Comparison of ENCODE assay signal across 26 cellular contexts in genomic region chr15:89463113-89463512, GRCh38. TPM values are rescaled to one million over a fixed set of nuclear protein-coding genes. Genes with fewer than 3 reads are reported as not detected.
"Had no signal": no experiment of that assay in that cellular context is flagged by ENCODE, and none has a peak within 500 bp of the region (broad histone marks: within the 10 kb centered on the region; RNA-seq: fewer than 3 reads in every experiment).

No MANE protein-coding gene starts in this region.

- H3K36me3 ChIP-seq: brain microvascular endothelial cell, left lung, tibial nerve had no signal

- H3K27ac Mint-ChIP-seq: activated CD4-positive, alpha-beta T cell treated with anti-CD3 and anti-CD28 coated beads, Interleukin-2, amount 10 ng/mL, durations not matched to agents 24 days and 14 days; activated CD8-positive, alpha-beta T cell treated with anti-CD3 and anti-CD28 coated beads, Interleukin-2, amount 10 ng/mL, durations not matched to agents 7 days and 5 days; activated naive CD8-positive, alpha-beta T cell treated with anti-CD3 and anti-CD28 coated beads, Interleukin-2, amount 50 U/mL, for 24 hours; activated T-helper 1 cell treated with anti-CD3 and anti-CD28 coated beads, Interleukin-12 subunit alpha, Interleukin-12 subunit beta, Interleukin-2, Interleukin-4 antibody, amounts not matched to agents 30 ng/mL and 10 ng/mL and 1 ng/mL, durations not matched to agents 14 hours and 24 hours and 36 hours; natural killer cell; stimulated activated effector memory CD8-positive, alpha-beta T cell treated with anti-CD3 and anti-CD28 coated beads, Interleukin-12 subunit alpha, Interleukin-12 subunit beta, amount 100 ng/mL, for 72 hours; stimulated activated naive CD8-positive, alpha-beta T cell treated with anti-CD3 and anti-CD28 coated beads, Interleukin-15, amount 100 ng/mL, for 72 hours had no signal

- H3K27me3 ChIP-seq: brain microvascular endothelial cell, tibial nerve had no signal

- H3K4me1 Mint-ChIP-seq: activated CD4-positive, alpha-beta T cell treated with anti-CD3 and anti-CD28 coated beads, Interleukin-2, amount 10 ng/mL, durations not matched to agents 24 days and 14 days; activated naive CD8-positive, alpha-beta T cell treated with anti-CD3 and anti-CD28 coated beads, Interleukin-2, amount 50 U/mL, for 24 hours had no signal

- H3K36me3 Mint-ChIP-seq: natural killer cell; stimulated activated effector memory CD8-positive, alpha-beta T cell treated with anti-CD3 and anti-CD28 coated beads, Interleukin-12 subunit alpha, Interleukin-12 subunit beta, amount 100 ng/mL, for 72 hours had no signal

- ATAC-seq: activated CD4-positive, CD25-positive, alpha-beta regulatory T cell treated with anti-CD3 and anti-CD28 coated beads, Interleukin-2, amount 50 U/mL, for 24 hours; activated naive CD8-positive, alpha-beta T cell treated with anti-CD3 and anti-CD28 coated beads, Interleukin-2, amount 50 U/mL, for 24 hours; left lung; natural killer cell; right cardiac atrium; stimulated activated naive CD8-positive, alpha-beta T cell treated with anti-CD3 and anti-CD28 coated beads, Interleukin-15, amount 100 ng/mL, for 72 hours had no signal

- H3K9me3 Mint-ChIP-seq: activated CD4-positive, alpha-beta T cell treated with anti-CD3 and anti-CD28 coated beads, Interleukin-2, amount 10 ng/mL, durations not matched to agents 24 days and 14 days; activated naive CD8-positive, alpha-beta T cell treated with anti-CD3 and anti-CD28 coated beads, Interleukin-2, amount 50 U/mL, for 24 hours; activated T-helper 1 cell treated with anti-CD3 and anti-CD28 coated beads, Interleukin-12 subunit alpha, Interleukin-12 subunit beta, Interleukin-2, Interleukin-4 antibody, amounts not matched to agents 30 ng/mL and 10 ng/mL and 1 ng/mL, durations not matched to agents 14 hours and 24 hours and 36 hours; natural killer cell; stimulated activated effector memory CD8-positive, alpha-beta T cell treated with anti-CD3 and anti-CD28 coated beads, Interleukin-12 subunit alpha, Interleukin-12 subunit beta, amount 100 ng/mL, for 72 hours; stimulated activated naive CD8-positive, alpha-beta T cell treated with anti-CD3 and anti-CD28 coated beads, Interleukin-15, amount 100 ng/mL, for 72 hours had no signal

- H3K27ac ChIP-seq: brain microvascular endothelial cell, left lung, tibial nerve, VCaP had no signal

- H3K9me3 ChIP-seq: left lung, tibial nerve had no signal

- H3K4me3 Mint-ChIP-seq: activated CD4-positive, alpha-beta T cell treated with anti-CD3 and anti-CD28 coated beads, Interleukin-2, amount 10 ng/mL, durations not matched to agents 24 days and 14 days; activated CD8-positive, alpha-beta T cell treated with anti-CD3 and anti-CD28 coated beads, Interleukin-2, amount 10 ng/mL, durations not matched to agents 7 days and 5 days; activated naive CD8-positive, alpha-beta T cell treated with anti-CD3 and anti-CD28 coated beads, Interleukin-2, amount 50 U/mL, for 24 hours; activated T-helper 1 cell treated with anti-CD3 and anti-CD28 coated beads, Interleukin-12 subunit alpha, Interleukin-12 subunit beta, Interleukin-2, Interleukin-4 antibody, amounts not matched to agents 30 ng/mL and 10 ng/mL and 1 ng/mL, durations not matched to agents 14 hours and 24 hours and 36 hours; natural killer cell; stimulated activated effector memory CD8-positive, alpha-beta T cell treated with anti-CD3 and anti-CD28 coated beads, Interleukin-12 subunit alpha, Interleukin-12 subunit beta, amount 100 ng/mL, for 72 hours; stimulated activated naive CD8-positive, alpha-beta T cell treated with anti-CD3 and anti-CD28 coated beads, Interleukin-15, amount 100 ng/mL, for 72 hours had no signal

- DNase-seq: activated CD4-positive, alpha-beta T cell treated with anti-CD3 and anti-CD28 coated beads, Interleukin-2, amount 10 ng/mL, durations not matched to agents 24 days and 14 days; activated CD8-positive, alpha-beta T cell treated with anti-CD3 and anti-CD28 coated beads, Interleukin-2, amount 10 ng/mL, durations not matched to agents 7 days and 5 days; activated gamma-delta T cell; activated naive CD4-positive, alpha-beta T cell treated with anti-CD3 and anti-CD28 coated beads, Interleukin-2, amount 50 U/mL, for 16 hours; activated naive CD8-positive, alpha-beta T cell treated with anti-CD3 and anti-CD28 coated beads, Interleukin-2, amount 50 U/mL, for 24 hours; brain microvascular endothelial cell; central memory CD4-positive, alpha-beta T cell; effector CD8-positive, alpha-beta T cell; foreskin melanocyte; left lung; natural killer cell; right cardiac atrium; stimulated activated CD4-positive, alpha-beta T cell treated with anti-CD3 and anti-CD28 coated beads, Interleukin-2, amount 100 ng/mL, for 24 hours; stimulated activated naive CD8-positive, alpha-beta T cell treated with anti-CD3 and anti-CD28 coated beads, Interleukin-15, amount 100 ng/mL, for 72 hours had no signal

- H3K4me1 ChIP-seq: left lung, tibial nerve had no signal

- FAIRE-seq: urothelium cell line had no signal

- H3K4me3 ChIP-seq: left lung, tibial nerve had no signal

RNA-seq across cellular contexts. Expression of gene RHCG, which starts 33.3 kb away (rescaled TPM):
- total RNA-seq: activated CD4-positive, alpha-beta T cell treated with anti-CD3 and anti-CD28 coated beads, Interleukin-2, amount 10 ng/mL, durations not matched to agents 24 days and 14 days; activated CD8-positive, alpha-beta T cell treated with anti-CD3 and anti-CD28 coated beads, Interleukin-2, amount 10 ng/mL, durations not matched to agents 7 days and 5 days; activated T-helper 1 cell treated with anti-CD3 and anti-CD28 coated beads, Interleukin-12 subunit alpha, Interleukin-12 subunit beta, Interleukin-2, Interleukin-4 antibody, amounts not matched to agents 30 ng/mL and 10 ng/mL and 1 ng/mL, durations not matched to agents 14 hours and 24 hours and 36 hours; dermis blood vessel endothelial cell; left lung; lung microvascular endothelial cell; natural killer cell; osteocyte; pulmonary artery endothelial cell; skeletal muscle tissue; T-helper 2 cell treated with Interferon-gamma antibody and Interleukin-4, amounts not matched to agents 100 ng/mL and 5 ng/mL, for 36 hours had no signal
